ENCODE assay signal across 8 cellular contexts in genomic region chr5:474826-475661, GRCh38. TPM values are rescaled to one million over a fixed set of nuclear protein-coding genes. Genes with fewer than 3 reads are reported as not detected.
DNase-seq lines count a peak whose midpoint lies in the region; ATAC-seq and TF ChIP-seq lines count a peak whose summit lies in the region.

No MANE protein-coding gene starts in this region.

- H3K27me3 ChIP-seq in NT2/D1 (ENCODE audit: insufficient read depth, insufficient read length) = peaks cover 9% of the 10 kb centered on the region
- H3K27me3 ChIP-seq in endodermal cell (ENCODE audit: control insufficient read depth, insufficient read depth, low read length, poor library complexity, severe bottlenecking) = peaks cover 18% of the 10 kb centered on the region
- peaks cover 58% of the 10 kb centered on the region for H3K27me3 ChIP-seq in neural progenitor cell

- H3K4me2 ChIP-seq in neural progenitor cell = peak overlapping the region; percentile 100

- H3K27me3 Mint-ChIP-seq in endodermal cell (ENCODE audit: insufficient read depth) = peaks cover 23% of the 10 kb centered on the region
- peaks cover 16% of the 10 kb centered on the region for H3K27me3 Mint-ChIP-seq in neural progenitor cell (ENCODE audit: insufficient read depth, low read depth)

- H3K4me3 ChIP-seq in NT2/D1 (ENCODE audit: insufficient read length, low read depth) = peak overlapping the region; percentile 42
- peak overlapping the region; percentile 70 for H3K4me3 ChIP-seq in endodermal cell (ENCODE audit: low read length)
- H3K4me3 ChIP-seq in neural progenitor cell = peak overlapping the region; percentile 25

- peaks cover 8% of the 10 kb centered on the region for H3F3A ChIP-seq in neural progenitor cell (ENCODE audit: low read depth)

- H3K9ac ChIP-seq in NT2/D1 (ENCODE audit: insufficient read length, low read depth) (peak overlapping the region; percentile 70), endodermal cell (ENCODE audit: extremely low read depth, low read length, poor library complexity, severe bottlenecking) (no peak overlapping the region), neural progenitor cell (no peak overlapping the region)

- DNase-seq in EH (ENCODE audit: low read depth) (peak; percentile 25), NT2/D1 (ENCODE audit: low read depth, low spot score) (no peak), endodermal cell (peak; percentile 59), neural progenitor cell (ENCODE audit: low spot score) (no peak), amniotic stem cell (lab: John Stamatoyannopoulos, UW) (no peak), D341Med (ENCODE audit: low spot score) (no peak)

- H3K4me1 ChIP-seq in NT2/D1 (ENCODE audit: insufficient read depth, insufficient read length) (peaks cover 9% of the 10 kb centered on the region), endodermal cell (ENCODE audit: control insufficient read depth, insufficient read depth, low read length) (peaks cover 6% of the 10 kb centered on the region), neural progenitor cell (peaks cover 15% of the 10 kb centered on the region)

- no peak overlapping the region for H3K27ac Mint-ChIP-seq in endodermal cell
- H3K27ac Mint-ChIP-seq in neural progenitor cell = no peak overlapping the region

- peaks cover 31% of the 10 kb centered on the region for H3K36me3 ChIP-seq in NT2/D1 (ENCODE audit: insufficient read depth, insufficient read length, low read length)
- H3K36me3 ChIP-seq in endodermal cell (ENCODE audit: control insufficient read depth, insufficient read depth, low read length) = no peaks in the 10 kb centered on the region
- no peaks in the 10 kb centered on the region for H3K36me3 ChIP-seq in neural progenitor cell

- peak overlapping the region; percentile 73 for H3K4me3 Mint-ChIP-seq in endodermal cell
- H3K4me3 Mint-ChIP-seq in neural progenitor cell = peak overlapping the region; percentile 77

- H3K9me3 ChIP-seq in NT2/D1 (ENCODE audit: insufficient read depth, low read length) (no peaks in the 10 kb centered on the region), endodermal cell (ENCODE audit: control insufficient read depth, low read length) (no peaks in the 10 kb centered on the region), neural progenitor cell (ENCODE audit: low read depth) (no peaks in the 10 kb centered on the region)

- H3K27ac ChIP-seq in endodermal cell (ENCODE audit: low read depth, low read length) = no peak overlapping the region
- no peak overlapping the region for H3K27ac ChIP-seq in neural progenitor cell

- H2AFZ ChIP-seq in neural progenitor cell (replicated peaks) = no peak overlapping the region

- H3K36me3 Mint-ChIP-seq in endodermal cell (ENCODE audit: low read depth) = no peaks in the 10 kb centered on the region
- no peaks in the 10 kb centered on the region for H3K36me3 Mint-ChIP-seq in neural progenitor cell

- H3K9me3 Mint-ChIP-seq in endodermal cell (no peaks in the 10 kb centered on the region), neural progenitor cell (no peaks in the 10 kb centered on the region)

- H3K79me2 ChIP-seq in neural progenitor cell (ENCODE audit: low read depth) = peaks cover 5% of the 10 kb centered on the region

- peaks cover 40% of the 10 kb centered on the region for H4K20me1 ChIP-seq in neural progenitor cell (ENCODE audit: low read depth)

- ATAC-seq in GM21526 (IDR thresholded peaks at IDR 0.05; ENCODE audit: low FRiP score, unreplicated experiment) = no peak
- no peak for ATAC-seq in GM19023 (IDR thresholded peaks at IDR 0.05; ENCODE audit: unreplicated experiment)

- H3K4me1 Mint-ChIP-seq in endodermal cell = peaks cover 6% of the 10 kb centered on the region
- peaks cover 15% of the 10 kb centered on the region for H3K4me1 Mint-ChIP-seq in neural progenitor cell

- TF ChIP-seq CTCF in endodermal cell (conservative IDR thresholded peaks at IDR 0.05) (no peak), neural progenitor cell (IDR thresholded peaks at IDR 0.05) (no peak)

- 13 to 32% methylated on average over 23 to 50 of the region's 50 CpGs for WGBS in endodermal cell (ENCODE audit: insufficient coverage in 1 of 2, insufficient read length in 1 of 2), 2 experiments

RNA-seq across cellular contexts. Expression of gene EXOC3, which starts 32.1 kb away (rescaled TPM):
- total RNA-seq in endodermal cell (10 to 100 TPM; 38.6 to 53.7 TPM), neural progenitor cell (ENCODE audit: low replicate concordance) (19.2 and 37.6 TPM in 2 replicates)
- 41.4 TPM for polyA plus RNA-seq in endodermal cell (2013, experiment 1 of 2)
- polyA plus RNA-seq in endodermal cell (2013, experiment 2 of 2) = 38.3 TPM

RNA-seq across cellular contexts. Expression of gene SLC9A3, which starts 49.2 kb away (rescaled TPM):
- 1 to 10 TPM; 1.3 to 1.5 TPM for total RNA-seq in endodermal cell
- polyA plus RNA-seq in endodermal cell (2013, experiment 1 of 2) = 1.5 TPM
- 1.4 TPM for polyA plus RNA-seq in endodermal cell (2013, experiment 2 of 2)
- total RNA-seq in neural progenitor cell (ENCODE audit: low replicate concordance) = 1.4 and 3.6 TPM in 2 replicates

Comparison
In these comparisons a context has a peak if more than half of its experiments do, and no peak if none do; other contexts are left out.
1. DNase-seq: peak in EH (single experiment) and endodermal cell (single experiment); none in NT2/D1 (single experiment), neural progenitor cell (single experiment), amniotic stem cell (single experiment) and D341Med (single experiment).
2. Peak in every context shown above with its lines, with median percentiles within 50 percentile points of each other: H3K4me3 ChIP-seq.